Comparison of ENCODE assay signal across 1 cellular context in genomic region chr17:28951991-28952975, GRCh38.
A peak's percentile ranks its signal among the peaks of the same experiment; 100 is the strongest.
TF ChIP-seq lines count a peak whose summit lies in the region.

No MANE protein-coding gene starts in this region.

TF ChIP-seq in HepG2, 621 proteins besides CTCF, POLR2A, EP300 and RAD21 (continued from another document and continues in another):
- TF ChIP-seq GATAD1 (CRISPR knock-in tag; IDR thresholded peaks at IDR 0.05) (peak; percentile 90), ZNF687 (CRISPR knock-in tag; IDR thresholded peaks at IDR 0.05) (peak; percentile 42), ZNF556 (CRISPR knock-in tag; IDR thresholded peaks at IDR 0.05; ENCODE audit: borderline replicate concordance) (peak; percentile 91; the same call in 1 of the 2 replicates), ZNF788 (CRISPR knock-in tag; IDR thresholded peaks at IDR 0.05; ENCODE audit: borderline replicate concordance) (peak; percentile 85; the same call in 1 of the 2 replicates), ZFP36L2 (CRISPR knock-in tag; IDR thresholded peaks at IDR 0.05) (no peak), ISX (CRISPR knock-in tag; conservative IDR thresholded peaks at IDR 0.05) (no peak), MLLT10 (CRISPR knock-in tag; IDR thresholded peaks at IDR 0.05) (no peak), ZNF616 (CRISPR knock-in tag; IDR thresholded peaks at IDR 0.05; ENCODE audit: low read depth) (peak; percentile 9; the same call in 1 of the 2 replicates), GTF3A (CRISPR knock-in tag; conservative IDR thresholded peaks at IDR 0.05) (0 out of 2 replicates have a peak, but pooled peaks have one; percentile 90), NCOR1 (IDR thresholded peaks at IDR 0.05; ENCODE audit: borderline replicate concordance, low read length) (peak; percentile 82), SP5 (CRISPR knock-in tag; IDR thresholded peaks at IDR 0.05; ENCODE audit: borderline replicate concordance, low read depth) (peak; percentile 27), PAWR (CRISPR knock-in tag; IDR thresholded peaks at IDR 0.05; ENCODE audit: borderline replicate concordance) (no peak), DBP (CRISPR knock-in tag; IDR thresholded peaks at IDR 0.05; ENCODE audit: not compliant biosample characterization) (no peak), PHF5A (CRISPR knock-in tag; IDR thresholded peaks at IDR 0.05; ENCODE audit: low read depth, unreplicated experiment) (peak; percentile 92), ZNF136 (CRISPR knock-in tag; IDR thresholded peaks at IDR 0.05; ENCODE audit: low read depth) (peak; percentile 88; the same call in 1 of the 2 replicates), ZNF589 (CRISPR knock-in tag; conservative IDR thresholded peaks at IDR 0.05) (peak; percentile 45; the same call in 1 of the 2 replicates), ZNF615 (CRISPR knock-in tag; IDR thresholded peaks at IDR 0.05; ENCODE audit: borderline replicate concordance) (no peak), PAXIP1 (CRISPR knock-in tag; conservative IDR thresholded peaks at IDR 0.05) (peak; percentile 69), ARID2 (CRISPR knock-in tag; IDR thresholded peaks at IDR 0.05; ENCODE audit: borderline replicate concordance) (0 out of 2 replicates have a peak, but pooled peaks have one; percentile 52), PRDM10 (CRISPR knock-in tag; IDR thresholded peaks at IDR 0.05; ENCODE audit: low read depth) (peak; percentile 82), ZNF557 (CRISPR knock-in tag; IDR thresholded peaks at IDR 0.05) (no peak), ZMYM4 (CRISPR knock-in tag; IDR thresholded peaks at IDR 0.05) (0 out of 2 replicates have a peak, but pooled peaks have one; percentile 70), ZBTB3 (CRISPR knock-in tag; IDR thresholded peaks at IDR 0.05; ENCODE audit: borderline replicate concordance, low read depth) (0 out of 2 replicates have a peak, but pooled peaks have one; percentile 47), AGO2 (optimal IDR thresholded peaks at IDR 0.05; ENCODE audit: low read depth, low read length) (peak; percentile 14), ZNF691 (CRISPR knock-in tag; IDR thresholded peaks at IDR 0.05; ENCODE audit: borderline replicate concordance, low read depth) (peak; percentile 77; the same call in 1 of the 2 replicates), GATA4 (IDR thresholded peaks at IDR 0.05; ENCODE audit: borderline replicate concordance, low read depth) (peak; percentile 48; the same call in 1 of the 2 replicates), ZSCAN9 (CRISPR knock-in tag; IDR thresholded peaks at IDR 0.05; ENCODE audit: borderline replicate concordance) (peak; percentile 34; the same call in 1 of the 2 replicates), RFX1 (IDR thresholded peaks at IDR 0.05) (no peak), ZNF7 (CRISPR knock-in tag; IDR thresholded peaks at IDR 0.05) (no peak), ZSCAN29 (CRISPR knock-in tag; conservative IDR thresholded peaks at IDR 0.05) (peak; percentile 83), HNRNPK (IDR thresholded peaks at IDR 0.05; ENCODE audit: low read depth, low read length, poor library complexity, severe bottlenecking) (no peak), MYPOP (CRISPR knock-in tag; IDR thresholded peaks at IDR 0.05) (peak; percentile 93), ESRRA (CRISPR knock-in tag; IDR thresholded peaks at IDR 0.05; ENCODE audit: low read depth) (peak; percentile 73; the same call in 1 of the 2 replicates)
- TF ChIP-seq, protein P1, sequence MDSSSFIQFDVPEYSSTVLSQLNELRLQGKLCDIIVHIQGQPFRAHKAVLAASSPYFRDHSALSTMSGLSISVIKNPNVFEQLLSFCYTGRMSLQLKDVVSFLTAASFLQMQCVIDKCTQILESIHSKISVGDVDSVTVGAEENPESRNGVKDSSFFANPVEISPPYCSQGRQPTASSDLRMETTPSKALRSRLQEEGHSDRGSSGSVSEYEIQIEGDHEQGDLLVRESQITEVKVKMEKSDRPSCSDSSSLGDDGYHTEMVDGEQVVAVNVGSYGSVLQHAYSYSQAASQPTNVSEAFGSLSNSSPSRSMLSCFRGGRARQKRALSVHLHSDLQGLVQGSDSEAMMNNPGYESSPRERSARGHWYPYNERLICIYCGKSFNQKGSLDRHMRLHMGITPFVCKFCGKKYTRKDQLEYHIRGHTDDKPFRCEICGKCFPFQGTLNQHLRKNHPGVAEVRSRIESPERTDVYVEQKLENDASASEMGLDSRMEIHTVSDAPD (CRISPR knock-in tag; IDR thresholded peaks at IDR 0.05): 0 out of 2 replicates have a peak, but pooled peaks have one; percentile 36
- TF ChIP-seq, protein P2, sequence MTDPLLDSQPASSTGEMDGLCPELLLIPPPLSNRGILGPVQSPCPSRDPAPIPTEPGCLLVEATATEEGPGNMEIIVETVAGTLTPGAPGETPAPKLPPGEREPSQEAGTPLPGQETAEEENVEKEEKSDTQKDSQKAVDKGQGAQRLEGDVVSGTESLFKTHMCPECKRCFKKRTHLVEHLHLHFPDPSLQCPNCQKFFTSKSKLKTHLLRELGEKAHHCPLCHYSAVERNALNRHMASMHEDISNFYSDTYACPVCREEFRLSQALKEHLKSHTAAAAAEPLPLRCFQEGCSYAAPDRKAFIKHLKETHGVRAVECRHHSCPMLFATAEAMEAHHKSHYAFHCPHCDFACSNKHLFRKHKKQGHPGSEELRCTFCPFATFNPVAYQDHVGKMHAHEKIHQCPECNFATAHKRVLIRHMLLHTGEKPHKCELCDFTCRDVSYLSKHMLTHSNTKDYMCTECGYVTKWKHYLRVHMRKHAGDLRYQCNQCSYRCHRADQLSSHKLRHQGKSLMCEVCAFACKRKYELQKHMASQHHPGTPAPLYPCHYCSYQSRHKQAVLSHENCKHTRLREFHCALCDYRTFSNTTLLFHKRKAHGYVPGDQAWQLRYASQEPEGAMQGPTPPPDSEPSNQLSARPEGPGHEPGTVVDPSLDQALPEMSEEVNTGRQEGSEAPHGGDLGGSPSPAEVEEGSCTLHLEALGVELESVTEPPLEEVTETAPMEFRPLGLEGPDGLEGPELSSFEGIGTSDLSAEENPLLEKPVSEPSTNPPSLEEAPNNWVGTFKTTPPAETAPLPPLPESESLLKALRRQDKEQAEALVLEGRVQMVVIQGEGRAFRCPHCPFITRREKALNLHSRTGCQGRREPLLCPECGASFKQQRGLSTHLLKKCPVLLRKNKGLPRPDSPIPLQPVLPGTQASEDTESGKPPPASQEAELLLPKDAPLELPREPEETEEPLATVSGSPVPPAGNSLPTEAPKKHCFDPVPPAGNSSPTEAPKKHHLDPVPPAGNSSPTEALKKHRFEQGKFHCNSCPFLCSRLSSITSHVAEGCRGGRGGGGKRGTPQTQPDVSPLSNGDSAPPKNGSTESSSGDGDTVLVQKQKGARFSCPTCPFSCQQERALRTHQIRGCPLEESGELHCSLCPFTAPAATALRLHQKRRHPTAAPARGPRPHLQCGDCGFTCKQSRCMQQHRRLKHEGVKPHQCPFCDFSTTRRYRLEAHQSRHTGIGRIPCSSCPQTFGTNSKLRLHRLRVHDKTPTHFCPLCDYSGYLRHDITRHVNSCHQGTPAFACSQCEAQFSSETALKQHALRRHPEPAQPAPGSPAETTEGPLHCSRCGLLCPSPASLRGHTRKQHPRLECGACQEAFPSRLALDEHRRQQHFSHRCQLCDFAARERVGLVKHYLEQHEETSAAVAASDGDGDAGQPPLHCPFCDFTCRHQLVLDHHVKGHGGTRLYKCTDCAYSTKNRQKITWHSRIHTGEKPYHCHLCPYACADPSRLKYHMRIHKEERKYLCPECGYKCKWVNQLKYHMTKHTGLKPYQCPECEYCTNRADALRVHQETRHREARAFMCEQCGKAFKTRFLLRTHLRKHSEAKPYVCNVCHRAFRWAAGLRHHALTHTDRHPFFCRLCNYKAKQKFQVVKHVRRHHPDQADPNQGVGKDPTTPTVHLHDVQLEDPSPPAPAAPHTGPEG (CRISPR knock-in tag; IDR thresholded peaks at IDR 0.05): no peak
